28 cellular contexts compared by ENCODE assay signal in the genomic region with DNA sequence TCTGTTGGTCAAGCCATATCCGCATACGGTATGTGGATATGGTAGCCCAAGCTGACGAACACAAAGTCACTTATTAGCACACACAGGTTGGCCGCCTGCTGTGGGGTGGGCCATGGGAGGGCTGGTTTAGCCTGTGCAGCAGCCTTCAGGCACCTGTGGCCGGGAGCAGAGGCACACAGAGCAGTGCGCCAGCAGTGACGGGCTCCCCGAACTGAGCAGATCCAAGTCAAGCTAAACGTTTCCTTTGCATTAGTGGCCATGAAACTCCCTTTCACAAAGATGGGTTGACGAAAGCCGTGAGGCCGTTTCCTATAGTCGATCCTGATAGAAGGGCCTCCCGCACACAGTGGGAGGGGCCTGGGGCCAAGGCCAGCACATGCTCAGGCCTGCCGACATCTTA.
"Had no signal": no experiment of that assay in that cellular context is flagged by ENCODE, and none has a peak within 500 bp of the region (broad histone marks: within the 10 kb centered on the region; RNA-seq: fewer than 3 reads in every experiment).

No MANE protein-coding gene starts in this region.

- H3K4me3 Mint-ChIP-seq: dendritic cell treated with granulocyte-macrophage colony-stimulating factor and Interleukin-4, amounts not matched to agents 40 ng/mL and 50 ng/mL, for 4 days; endodermal cell had no signal

- H3K4me2 ChIP-seq: hepatocyte had no signal

- H3K9me3 ChIP-seq: colonic mucosa, esophagus squamous epithelium, gastrocnemius medialis, gastroesophageal sphincter, heart left ventricle, heart right ventricle had no signal

- ATAC-seq: esophagus mucosa, foreskin keratinocyte, gastrocnemius medialis, gastroesophageal sphincter, heart left ventricle, heart right ventricle had no signal

- H2AFZ ChIP-seq: hepatocyte had no signal

- H3K27ac Mint-ChIP-seq: dendritic cell treated with granulocyte-macrophage colony-stimulating factor and Interleukin-4, amounts not matched to agents 40 ng/mL and 50 ng/mL, for 4 days; endodermal cell had no signal

- H3K27me3 ChIP-seq: colonic mucosa, dorsolateral prefrontal cortex, esophagus squamous epithelium, foreskin keratinocyte, gastrocnemius medialis, gastroesophageal sphincter, heart left ventricle, heart right ventricle, hepatocyte had no signal

- H3K9me3 Mint-ChIP-seq: endodermal cell had no signal

- H3K4me1 ChIP-seq: colonic mucosa, foreskin keratinocyte, gastrocnemius medialis had no signal

- DNase-seq: colonic mucosa; cortex of kidney; dermis blood vessel endothelial cell; dorsolateral prefrontal cortex; effector CD4-positive, alpha-beta T cell; effector CD8-positive, alpha-beta T cell; effector memory CD4-positive, alpha-beta T cell; endodermal cell; erythroblast; esophagus squamous epithelium; foreskin fibroblast; foreskin keratinocyte; foreskin melanocyte; gastrocnemius medialis; glutamatergic neuron; head of caudate nucleus; heart left ventricle; heart right ventricle had no signal

- H3K4me3 ChIP-seq: colonic mucosa, coronary artery, dorsolateral prefrontal cortex, esophagus squamous epithelium, gastrocnemius medialis, gastroesophageal sphincter, heart left ventricle, heart right ventricle, hepatocyte had no signal

- FAIRE-seq: colon, endometrium, endothelial cell of umbilical vein, frontal cortex had no signal

- H3K27ac ChIP-seq: colonic mucosa, coronary artery, dorsolateral prefrontal cortex, epithelial cell of prostate, esophagus squamous epithelium, foreskin keratinocyte, gastrocnemius medialis, gastroesophageal sphincter, heart left ventricle, heart right ventricle, hepatocyte had no signal

- H3K27me3 Mint-ChIP-seq: dendritic cell treated with granulocyte-macrophage colony-stimulating factor and Interleukin-4, amounts not matched to agents 40 ng/mL and 50 ng/mL, for 4 days had no signal

- H3K4me1 Mint-ChIP-seq: endodermal cell had no signal

- H3K36me3 ChIP-seq: colonic mucosa had no signal
